15 cellular contexts compared by ENCODE assay signal in genomic region chr9:89507626-89508025, GRCh38. TPM values are rescaled to one million over a fixed set of nuclear protein-coding genes. Genes with fewer than 3 reads are reported as not detected.
DNase-seq lines count a peak whose midpoint lies in the region; ATAC-seq lines count a peak whose summit lies in the region.
"Had no signal": no experiment of that assay in that cellular context is flagged by ENCODE, and none has a peak within 500 bp of the region (broad histone marks: within the 10 kb centered on the region; RNA-seq: fewer than 3 reads in every experiment).

No MANE protein-coding gene starts in this region.

- CTCF ChIA-PET in activated CD8-positive, alpha-beta memory T cell treated with anti-CD3 and anti-CD28 coated beads, Interleukin-2, amount 10 ng/mL, durations not matched to agents 7 days and 5 days (lab: Charles Lee), result interaction anchor here (1.0 to 2.3 kb wide), 3 partner anchors 11 to 41 kb away, joined by 3 to 9 read pairs (median 4); no protein-coding TSS in a partner anchor

- peak; percentile 52 for ATAC-seq in activated CD8-positive, alpha-beta memory T cell treated with anti-CD3 and anti-CD28 coated beads, Interleukin-2, amount 10 ng/mL, durations not matched to agents 7 days and 5 days
- no peak for ATAC-seq in activated T-helper 17 cell treated with anti-CD3 and anti-CD28 coated beads, Interleukin-2, amount 50 U/mL, for 72 hours (replicated peaks)
- peak; percentile 72 for ATAC-seq in stimulated activated memory B cell treated with anti-CD40 and anti-IgM and Interleukin-4, amounts not matched to agents 10 μg/mL and 1 μg/mL and 100 μg/mL, for 72 hours
- ATAC-seq in HG02588 (IDR thresholded peaks at IDR 0.05; ENCODE audit: unreplicated experiment), result no peak

- peaks cover 3% of the 10 kb centered on the region for H3K36me3 Mint-ChIP-seq in activated CD8-positive, alpha-beta memory T cell treated with anti-CD3 and anti-CD28 coated beads, Interleukin-2, amount 10 ng/mL, durations not matched to agents 7 days and 5 days
- H3K36me3 Mint-ChIP-seq in IgD-negative memory B cell, result no peaks in the 10 kb centered on the region
- H3K36me3 Mint-ChIP-seq in activated T-helper 17 cell treated with anti-CD3 and anti-CD28 coated beads, Interleukin-2, amount 50 U/mL, for 72 hours (ENCODE audit: low read depth), result no peaks in the 10 kb centered on the region
- no peaks in the 10 kb centered on the region for H3K36me3 Mint-ChIP-seq in stimulated activated memory B cell treated with anti-CD40 and anti-IgM and Interleukin-4, amounts not matched to agents 10 μg/mL and 1 μg/mL and 100 μg/mL, for 72 hours

- H3K27ac Mint-ChIP-seq in activated CD8-positive, alpha-beta memory T cell treated with anti-CD3 and anti-CD28 coated beads, Interleukin-2, amount 10 ng/mL, durations not matched to agents 7 days and 5 days, result peak overlapping the region; percentile 45
- peak overlapping the region; percentile 78 to 91 (median 85) for H3K27ac Mint-ChIP-seq in IgD-negative memory B cell
- H3K27ac Mint-ChIP-seq in activated T-helper 17 cell treated with anti-CD3 and anti-CD28 coated beads, Interleukin-2, amount 50 U/mL, for 72 hours, result peak overlapping the region; percentile 16
- H3K27ac Mint-ChIP-seq in stimulated activated memory B cell treated with anti-CD40 and anti-IgM and Interleukin-4, amounts not matched to agents 10 μg/mL and 1 μg/mL and 100 μg/mL, for 72 hours, result peak overlapping the region; percentile 70
- H3K27ac Mint-ChIP-seq: HFFc6 had no signal

- intact Hi-C loops in posterior cingulate gyrus (cut with DNase I), result no loop called here

- peaks cover 65% of the 10 kb centered on the region for H3K4me1 Mint-ChIP-seq in activated CD8-positive, alpha-beta memory T cell treated with anti-CD3 and anti-CD28 coated beads, Interleukin-2, amount 10 ng/mL, durations not matched to agents 7 days and 5 days
- H3K4me1 Mint-ChIP-seq in IgD-negative memory B cell, result peaks cover 49 to 68% (median 50%) of the 10 kb centered on the region in 3 donors
- peaks cover 27% of the 10 kb centered on the region for H3K4me1 Mint-ChIP-seq in activated T-helper 17 cell treated with anti-CD3 and anti-CD28 coated beads, Interleukin-2, amount 50 U/mL, for 72 hours
- H3K4me1 Mint-ChIP-seq in stimulated activated memory B cell treated with anti-CD40 and anti-IgM and Interleukin-4, amounts not matched to agents 10 μg/mL and 1 μg/mL and 100 μg/mL, for 72 hours, result peaks cover 66% of the 10 kb centered on the region

- H3K27me3 Mint-ChIP-seq in activated CD8-positive, alpha-beta memory T cell treated with anti-CD3 and anti-CD28 coated beads, Interleukin-2, amount 10 ng/mL, durations not matched to agents 7 days and 5 days, result no peaks in the 10 kb centered on the region
- H3K27me3 Mint-ChIP-seq in IgD-negative memory B cell, result no peaks in the 10 kb centered on the region
- no peaks in the 10 kb centered on the region for H3K27me3 Mint-ChIP-seq in activated T-helper 17 cell treated with anti-CD3 and anti-CD28 coated beads, Interleukin-2, amount 50 U/mL, for 72 hours
- no peaks in the 10 kb centered on the region for H3K27me3 Mint-ChIP-seq in stimulated activated memory B cell treated with anti-CD40 and anti-IgM and Interleukin-4, amounts not matched to agents 10 μg/mL and 1 μg/mL and 100 μg/mL, for 72 hours

- peak; percentile 54 for DNase-seq in activated CD8-positive, alpha-beta memory T cell treated with anti-CD3 and anti-CD28 coated beads, Interleukin-2, amount 10 ng/mL, durations not matched to agents 7 days and 5 days
- DNase-seq in activated CD8-positive, alpha-beta memory T cell treated with anti-CD3 and anti-CD28 coated beads, Interleukin-2, amount 50 U/mL, for 4 hours, result no peak
- DNase-seq in posterior cingulate gyrus (no peak), NCI-H1436 treated with DMSO at 0.1 percent for 48 hours (lab: John Stamatoyannopoulos, UW) (no peak)
- DNase-seq: ACHN; brain microvascular endothelial cell; effector CD4-positive, alpha-beta T cell; HFFc6; mammary epithelial cell; nucleus accumbens; SIG-M5 had no signal

- no peak overlapping the region for H3K4me3 Mint-ChIP-seq in activated CD8-positive, alpha-beta memory T cell treated with anti-CD3 and anti-CD28 coated beads, Interleukin-2, amount 10 ng/mL, durations not matched to agents 7 days and 5 days
- H3K4me3 Mint-ChIP-seq in IgD-negative memory B cell, result peak overlapping the region in 3 of 4 donors; percentile 47 to 89 (median 79)
- peak overlapping the region; percentile 36 for H3K4me3 Mint-ChIP-seq in activated T-helper 17 cell treated with anti-CD3 and anti-CD28 coated beads, Interleukin-2, amount 50 U/mL, for 72 hours
- peak overlapping the region; percentile 21 for H3K4me3 Mint-ChIP-seq in stimulated activated memory B cell treated with anti-CD40 and anti-IgM and Interleukin-4, amounts not matched to agents 10 μg/mL and 1 μg/mL and 100 μg/mL, for 72 hours
- H3K4me3 Mint-ChIP-seq: HFFc6 had no signal

- H3K9me3 Mint-ChIP-seq in activated CD8-positive, alpha-beta memory T cell treated with anti-CD3 and anti-CD28 coated beads, Interleukin-2, amount 10 ng/mL, durations not matched to agents 7 days and 5 days (ENCODE audit: low read depth), result no peaks in the 10 kb centered on the region
- H3K9me3 Mint-ChIP-seq in IgD-negative memory B cell, result no peaks in the 10 kb centered on the region
- H3K9me3 Mint-ChIP-seq in activated T-helper 17 cell treated with anti-CD3 and anti-CD28 coated beads, Interleukin-2, amount 50 U/mL, for 72 hours, result no peaks in the 10 kb centered on the region
- H3K9me3 Mint-ChIP-seq in stimulated activated memory B cell treated with anti-CD40 and anti-IgM and Interleukin-4, amounts not matched to agents 10 μg/mL and 1 μg/mL and 100 μg/mL, for 72 hours, result no peaks in the 10 kb centered on the region

RNA-seq across cellular contexts. Expression of gene SEMA4D, which starts 9.7 kb away (rescaled TPM):
- 100 to 1,000 TPM; 408 to 525 TPM for total RNA-seq in activated CD8-positive, alpha-beta memory T cell treated with anti-CD3 and anti-CD28 coated beads, Interleukin-2, amount 10 ng/mL, durations not matched to agents 7 days and 5 days
- 35.3 TPM for polyA plus RNA-seq in IgD-negative memory B cell
- total RNA-seq in activated T-helper 17 cell treated with anti-CD3 and anti-CD28 coated beads, Interleukin-2, amount 50 U/mL, for 72 hours, result 100 to 1,000 TPM; 167 to 263 TPM
- total RNA-seq: HFFc6 had no signal

Comparison
In these comparisons a context has a peak if more than half of its experiments do, and no peak if none do; other contexts are left out.
1. ATAC-seq: peak in activated CD8-positive, alpha-beta memory T cell treated with anti-CD3 and anti-CD28 coated beads, Interleukin-2, amount 10 ng/mL, durations not matched to agents 7 days and 5 days (single experiment) and stimulated activated memory B cell treated with anti-CD40 and anti-IgM and Interleukin-4, amounts not matched to agents 10 μg/mL and 1 μg/mL and 100 μg/mL, for 72 hours (single experiment); none in activated T-helper 17 cell treated with anti-CD3 and anti-CD28 coated beads, Interleukin-2, amount 50 U/mL, for 72 hours (single experiment) and HG02588 (single experiment).
2. H3K27ac Mint-ChIP-seq: peak in every context shown above with its lines; median percentile 85 in IgD-negative memory B cell; 70 in stimulated activated memory B cell treated with anti-CD40 and anti-IgM and Interleukin-4, amounts not matched to agents 10 μg/mL and 1 μg/mL and 100 μg/mL, for 72 hours; 45 in activated CD8-positive, alpha-beta memory T cell treated with anti-CD3 and anti-CD28 coated beads, Interleukin-2, amount 10 ng/mL, durations not matched to agents 7 days and 5 days; 16 in activated T-helper 17 cell treated with anti-CD3 and anti-CD28 coated beads, Interleukin-2, amount 50 U/mL, for 72 hours.